In genomic region chr6:159104163-159104885, GRCh38 we compare ENCODE assay signal across 1 cellular context.
TF ChIP-seq lines count a peak whose summit lies in the region.

No MANE protein-coding gene starts in this region.

TF ChIP-seq in GM23338, 12 proteins besides CTCF, POLR2A, EP300 and RAD21 (continued from another document):
- TF ChIP-seq ZNF462 (CRISPR knock-in tag; IDR thresholded peaks at IDR 0.05) (no peak), STAT1 (IDR thresholded peaks at IDR 0.05; ENCODE audit: unreplicated experiment) (no peak), POLR2AphosphoS5 (IDR thresholded peaks at IDR 0.05; ENCODE audit: low read depth) (no peak)
